ENCODE assay signal across 9 cellular contexts in the genomic region with DNA sequence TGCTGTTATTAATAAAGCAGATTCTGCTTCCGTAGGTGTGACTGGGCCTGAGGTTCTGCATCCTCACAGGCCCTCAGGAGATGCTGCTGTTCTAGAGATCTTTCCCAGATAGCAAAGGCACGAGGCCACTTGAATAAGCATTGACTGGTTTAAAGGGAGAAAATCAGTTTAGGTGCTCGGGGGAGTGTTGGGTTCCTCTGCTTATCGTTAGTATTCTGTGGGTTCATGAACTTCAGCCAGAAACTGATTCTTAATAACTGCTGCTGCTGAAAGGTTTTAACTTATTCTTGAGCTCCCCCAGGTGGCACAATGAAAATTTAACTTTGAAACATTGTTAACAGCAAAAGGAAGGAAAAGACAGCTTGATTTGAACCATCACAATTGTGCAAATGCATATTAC. TPM values are rescaled to one million over a fixed set of nuclear protein-coding genes. Genes with fewer than 3 reads are reported as not detected.
DNase-seq lines count a peak whose midpoint lies in the region; ATAC-seq lines count a peak whose summit lies in the region.
"Had no signal": no experiment of that assay in that cellular context is flagged by ENCODE, and none has a peak within 500 bp of the region (broad histone marks: within the 10 kb centered on the region; RNA-seq: fewer than 3 reads in every experiment).

No MANE protein-coding gene starts in this region.

- DNase-seq in CD1c-positive myeloid dendritic cell (ENCODE audit: extremely low spot score) (peak; percentile 48), T-cell (peak in 2 of 34 experiments; percentile 33 to 39), iris pigment epithelial cell (ENCODE audit: low read depth) (peak; percentile 28), ecto neural progenitor cell (ENCODE audit: low spot score) (no peak), NCI-H2081 treated with DMSO at 0.1 percent for 48 hours (lab: John Stamatoyannopoulos, UW) (no peak)

- POLR2A ChIA-PET in T-cell (lab: Charles Lee): interaction anchor here in 1 of 2 donors (0.6 kb wide), 2 partner anchors 95 to 478 kb away, joined by 3 to 8 read pairs; no protein-coding TSS in a partner anchor

- H3K27me3 Mint-ChIP-seq in T-cell: no peaks in the 10 kb centered on the region
- no peaks in the 10 kb centered on the region for H3K27me3 Mint-ChIP-seq in stimulated activated memory B cell treated with anti-CD40 and anti-IgM and Interleukin-4, amounts not matched to agents 10 μg/mL and 1 μg/mL and 100 μg/mL, for 72 hours
- H3K27me3 Mint-ChIP-seq: stimulated activated naive CD8-positive, alpha-beta T cell treated with anti-CD3 and anti-CD28 coated beads, Interleukin-15, Interleukin-2, amounts not matched to agents 100 ng/mL and 50 ng/mL, for 24 hours had no signal

- H3K4me1 Mint-ChIP-seq in T-cell: peaks cover 61 to 72% (median 64%) of the 10 kb centered on the region in 3 donors
- H3K4me1 Mint-ChIP-seq in stimulated activated memory B cell treated with anti-CD40 and anti-IgM and Interleukin-4, amounts not matched to agents 10 μg/mL and 1 μg/mL and 100 μg/mL, for 72 hours: peaks cover 7% of the 10 kb centered on the region

- no peaks in the 10 kb centered on the region for H3K9me3 Mint-ChIP-seq in T-cell
- H3K9me3 Mint-ChIP-seq in stimulated activated memory B cell treated with anti-CD40 and anti-IgM and Interleukin-4, amounts not matched to agents 10 μg/mL and 1 μg/mL and 100 μg/mL, for 72 hours: no peaks in the 10 kb centered on the region
- H3K9me3 Mint-ChIP-seq: stimulated activated naive CD8-positive, alpha-beta T cell treated with anti-CD3 and anti-CD28 coated beads, Interleukin-15, Interleukin-2, amounts not matched to agents 100 ng/mL and 50 ng/mL, for 24 hours had no signal

- H3K4me3 Mint-ChIP-seq in T-cell: peak overlapping the region in 1 of 3 donors; percentile 58
- no peak overlapping the region for H3K4me3 Mint-ChIP-seq in stimulated activated memory B cell treated with anti-CD40 and anti-IgM and Interleukin-4, amounts not matched to agents 10 μg/mL and 1 μg/mL and 100 μg/mL, for 72 hours
- H3K4me3 Mint-ChIP-seq: stimulated activated naive CD8-positive, alpha-beta T cell treated with anti-CD3 and anti-CD28 coated beads, Interleukin-15, Interleukin-2, amounts not matched to agents 100 ng/mL and 50 ng/mL, for 24 hours had no signal

- ATAC-seq in GM21515 (IDR thresholded peaks at IDR 0.05; ENCODE audit: unreplicated experiment) (peak; percentile 18), T-cell (replicated peaks in 1 of 4) (peak; percentile 59 to 70 (median 64)), HG02973 (IDR thresholded peaks at IDR 0.05; ENCODE audit: unreplicated experiment) (no peak)
- no peak for ATAC-seq in stimulated activated memory B cell treated with anti-CD40 and anti-IgM and Interleukin-4, amounts not matched to agents 10 μg/mL and 1 μg/mL and 100 μg/mL, for 72 hours

- CTCF ChIA-PET in T-cell (lab: Charles Lee): interaction anchor here (0.7 to 2.7 kb wide), 14 partner anchors 11 to 785 kb away, joined by 3 to 11 read pairs (median 4); no protein-coding TSS in a partner anchor

- H3K27ac Mint-ChIP-seq in T-cell: peak overlapping the region; percentile 82 to 85
- H3K27ac Mint-ChIP-seq in stimulated activated memory B cell treated with anti-CD40 and anti-IgM and Interleukin-4, amounts not matched to agents 10 μg/mL and 1 μg/mL and 100 μg/mL, for 72 hours: no peak overlapping the region
- H3K27ac Mint-ChIP-seq: stimulated activated naive CD8-positive, alpha-beta T cell treated with anti-CD3 and anti-CD28 coated beads, Interleukin-15, Interleukin-2, amounts not matched to agents 100 ng/mL and 50 ng/mL, for 24 hours had no signal

- H3K36me3 Mint-ChIP-seq in T-cell: peaks cover 63% of the 10 kb centered on the region
- H3K36me3 Mint-ChIP-seq in stimulated activated memory B cell treated with anti-CD40 and anti-IgM and Interleukin-4, amounts not matched to agents 10 μg/mL and 1 μg/mL and 100 μg/mL, for 72 hours: no peaks in the 10 kb centered on the region

RNA-seq across cellular contexts. Expression of a gene that starts 56.9 kb away (rescaled TPM):
- 100 to 1,000 TPM in 2 of 5 donors, 10 to 100 TPM in 3; 50.7 to 188 (median 80.9) TPM for total RNA-seq in T-cell

Comparison
In these comparisons a context has a peak if more than half of its experiments do, and no peak if none do; other contexts are left out.
1. DNase-seq: peak in CD1c-positive myeloid dendritic cell (single experiment) and iris pigment epithelial cell (single experiment); none in ecto neural progenitor cell (single experiment) and NCI-H2081 treated with DMSO at 0.1 percent for 48 hours (single experiment).
2. ATAC-seq: peak in GM21515 (single experiment) and T-cell (4 of 4); none in HG02973 (single experiment) and stimulated activated memory B cell treated with anti-CD40 and anti-IgM and Interleukin-4, amounts not matched to agents 10 μg/mL and 1 μg/mL and 100 μg/mL, for 72 hours (single experiment).